9 cellular contexts compared by ENCODE assay signal in genomic region chr2:233531880-233532458, GRCh38.
"Had no signal": no experiment of that assay in that cellular context is flagged by ENCODE, and none has a peak within 500 bp of the region (broad histone marks: within the 10 kb centered on the region; RNA-seq: fewer than 3 reads in every experiment).

No MANE protein-coding gene starts in this region.

- H3K27me3 ChIP-seq: gastrocnemius medialis had no signal

- ATAC-seq: activated CD8-positive, alpha-beta memory T cell treated with anti-CD3 and anti-CD28 coated beads, Interleukin-2, amount 10 ng/mL, durations not matched to agents 7 days and 5 days; gastrocnemius medialis had no signal

- H3K4me3 ChIP-seq: gastrocnemius medialis had no signal

- DNase-seq: activated CD4-positive, alpha-beta memory T cell treated with anti-CD3 and anti-CD28 coated beads for 36 hours; activated CD4-positive, alpha-beta T cell treated with anti-CD3 and anti-CD28 coated beads for 1 hour; activated CD8-positive, alpha-beta memory T cell treated with anti-CD3 and anti-CD28 coated beads, Interleukin-2, amount 10 ng/mL, durations not matched to agents 7 days and 5 days; activated naive CD4-positive, alpha-beta T cell treated with anti-CD3 and anti-CD28 coated beads, Interleukin-2, amount 10 ng/mL, durations not matched to agents 7 days and 5 days; activated T-cell treated with anti-CD3 and anti-CD28 coated beads, Interleukin-2, amount 50 U/mL, for 1 hour; endodermal cell; gastrocnemius medialis; stimulated activated CD4-positive, alpha-beta T cell treated with anti-CD3 and anti-CD28 coated beads, Interleukin-1b, Interleukin-23, amount 100 ng/mL, for 48 hours; SW 1271 had no signal
